In genomic region chr2:197211881-197212342, GRCh38 we compare ENCODE assay signal across 11 cellular contexts.
A peak's percentile ranks its signal among the peaks of the same experiment; 100 is the strongest.
DNase-seq lines count a peak whose midpoint lies in the region; TF ChIP-seq lines count a peak whose summit lies in the region.
"Had no signal": no experiment of that assay in that cellular context is flagged by ENCODE, and none has a peak within 500 bp of the region (broad histone marks: within the 10 kb centered on the region; RNA-seq: fewer than 3 reads in every experiment).

No MANE protein-coding gene starts in this region.

- H3K27me3 ChIP-seq in tibial artery (no peaks in the 10 kb centered on the region), prostate gland (replicated peaks; ENCODE audit: insufficient read depth) (no peaks in the 10 kb centered on the region)
- H3K27me3 ChIP-seq: ovary had no signal

- 81% methylated on average over 4 of the region's 4 CpGs for WGBS in prostate gland

- no peaks in the 10 kb centered on the region for H3K27me3 Mint-ChIP-seq in activated T-cell treated with anti-CD3 and anti-CD28 coated beads, Interleukin-2, amount 50 U/mL, for 24 hours

- TF ChIP-seq CTCF in tibial artery (IDR thresholded peaks at IDR 0.05): no peak
- TF ChIP-seq CTCF in prostate gland (IDR thresholded peaks at IDR 0.05): no peak

- DNase-seq in activated T-cell treated with anti-CD3 and anti-CD28 coated beads, Interleukin-2, amount 50 U/mL, for 24 hours: no peak
- DNase-seq in activated T-cell treated with anti-CD3 and anti-CD28 coated beads, Interleukin-2, amount 50 U/mL, for 1 hour: no peak
- DNase-seq in activated CD4-positive, alpha-beta T cell treated with anti-CD3 and anti-CD28 coated beads, Interleukin-2, amount 50 U/mL, for 48 hours: peak; percentile 41 to 54
- DNase-seq in kidney tubule cell (ENCODE audit: low spot score): peak; percentile 19
- no peak for DNase-seq in tibial artery
- DNase-seq in SKM-1 (lab: John Stamatoyannopoulos, UW; ENCODE audit: unreplicated experiment): no peak
- no peak for DNase-seq in NCI-H2029 (lab: John Stamatoyannopoulos, UW)
- DNase-seq in prostate gland (ENCODE audit: low spot score): no peak
- DNase-seq: ovary, RPMI8226 had no signal

- no peak overlapping the region for H3K4me3 ChIP-seq in tibial artery
- H3K4me3 ChIP-seq in prostate gland: no peak overlapping the region
- H3K4me3 ChIP-seq: ovary had no signal

- intact Hi-C loops in tibial artery (cut with DNase I; ENCODE audit: low total_unique reads): no loop called here
- intact Hi-C loops in prostate gland (cut with DNase I): no loop called here

- H3K36me3 Mint-ChIP-seq in activated T-cell treated with anti-CD3 and anti-CD28 coated beads, Interleukin-2, amount 50 U/mL, for 24 hours (ENCODE audit: low read depth): peaks cover 20% of the 10 kb centered on the region

- H3K9me3 ChIP-seq in tibial artery (no peaks in the 10 kb centered on the region), prostate gland (no peaks in the 10 kb centered on the region)
- H3K9me3 ChIP-seq: ovary had no signal

- H3K36me3 ChIP-seq in tibial artery (no peaks in the 10 kb centered on the region), prostate gland (no peaks in the 10 kb centered on the region)
- H3K36me3 ChIP-seq: ovary had no signal

- H3K4me3 Mint-ChIP-seq in activated T-cell treated with anti-CD3 and anti-CD28 coated beads, Interleukin-2, amount 50 U/mL, for 24 hours: peak overlapping the region; percentile 67

- no peaks in the 10 kb centered on the region for H3K9me3 Mint-ChIP-seq in activated T-cell treated with anti-CD3 and anti-CD28 coated beads, Interleukin-2, amount 50 U/mL, for 24 hours

- no peak for TF ChIP-seq POLR2A in prostate gland (IDR thresholded peaks at IDR 0.05)

- peak overlapping the region; percentile 97 for H3K27ac Mint-ChIP-seq in activated T-cell treated with anti-CD3 and anti-CD28 coated beads, Interleukin-2, amount 50 U/mL, for 24 hours

- H3K4me1 ChIP-seq in tibial artery (peaks cover 0 to 60% (median 18%) of the 10 kb centered on the region in 4 donors), prostate gland (replicated peaks) (no peaks in the 10 kb centered on the region)

- H3K4me1 Mint-ChIP-seq in activated T-cell treated with anti-CD3 and anti-CD28 coated beads, Interleukin-2, amount 50 U/mL, for 24 hours (ENCODE audit: low read depth): peaks cover 99% of the 10 kb centered on the region

- H3K27ac ChIP-seq in tibial artery (peak overlapping the region; percentile 39 to 58), prostate gland (no peak overlapping the region)
- H3K27ac ChIP-seq: KMS-11, ovary had no signal

Comparison
In these comparisons a context has a peak if more than half of its experiments do, and no peak if none do; other contexts are left out.
1. DNase-seq: peak in activated CD4-positive, alpha-beta T cell treated with anti-CD3 and anti-CD28 coated beads, Interleukin-2, amount 50 U/mL, for 48 hours (2 of 2) and kidney tubule cell (single experiment); none in activated T-cell treated with anti-CD3 and anti-CD28 coated beads, Interleukin-2, amount 50 U/mL, for 24 hours (single experiment), activated T-cell treated with anti-CD3 and anti-CD28 coated beads, Interleukin-2, amount 50 U/mL, for 1 hour (single experiment), tibial artery (0 of 2), SKM-1 (single experiment), NCI-H2029 (single experiment) and prostate gland (single experiment).
2. H3K27ac ChIP-seq: peak in tibial artery (2 of 2); none in prostate gland (0 of 2).